ENCODE assay signal across 16 cellular contexts in genomic region chr1:7233646-7234470, GRCh38.
A peak's percentile ranks its signal among the peaks of the same experiment; 100 is the strongest.
DNase-seq lines count a peak whose midpoint lies in the region; ATAC-seq, FAIRE-seq and TF ChIP-seq lines count a peak whose summit lies in the region.
"Had no signal": no experiment of that assay in that cellular context is flagged by ENCODE, and none has a peak within 500 bp of the region (broad histone marks: within the 10 kb centered on the region; RNA-seq: fewer than 3 reads in every experiment).

No MANE protein-coding gene starts in this region.

- intact Hi-C loops in left ventricle myocardium inferior (cut with micrococcal nuclease) (no loop called here), kidney (cut with DNase I) (no loop called here)

- H3K36me3 ChIP-seq in right atrium auricular region: no peaks in the 10 kb centered on the region
- H3K36me3 ChIP-seq in left ventricle myocardium inferior: no peaks in the 10 kb centered on the region
- no peaks in the 10 kb centered on the region for H3K36me3 ChIP-seq in kidney (ENCODE audit: control insufficient read depth in 1 of 2, insufficient read depth in 2 of 2, low read length in 2 of 2)
- H3K36me3 ChIP-seq: BLaER1 treated with 17β-estradiol and CSF1 and Interleukin-3, amounts not matched to agents 10 nM and 100 nM had no signal

- no peak overlapping the region for H3K27ac ChIP-seq in right atrium auricular region
- no peak overlapping the region for H3K27ac ChIP-seq in left ventricle myocardium inferior (replicated peaks)
- no peak overlapping the region for H3K27ac ChIP-seq in kidney (ENCODE audit: low read depth in 2 of 2, low read length in 2 of 2)
- H3K27ac ChIP-seq: BLaER1 treated with 17β-estradiol and CSF1 and Interleukin-3, amounts not matched to agents 10 nM and 100 nM; GM23248; HL-60 had no signal

- H3K4me1 ChIP-seq in right atrium auricular region: no peaks in the 10 kb centered on the region
- no peaks in the 10 kb centered on the region for H3K4me1 ChIP-seq in left ventricle myocardium inferior
- no peaks in the 10 kb centered on the region for H3K4me1 ChIP-seq in kidney (ENCODE audit: control insufficient read depth in 1 of 2, insufficient read depth in 1 of 2, low read depth in 1 of 2, low read length in 2 of 2)

- TF ChIP-seq CTCF in right atrium auricular region (IDR thresholded peaks at IDR 0.05) (no peak), left ventricle myocardium inferior (IDR thresholded peaks at IDR 0.05; ENCODE audit: borderline replicate concordance) (no peak), kidney (IDR thresholded peaks at IDR 0.05; ENCODE audit: borderline replicate concordance, extremely low read depth, insufficient read depth) (no peak)

- no peak for ATAC-seq in HG02973 (IDR thresholded peaks at IDR 0.05; ENCODE audit: unreplicated experiment)

- no peaks in the 10 kb centered on the region for H3K27me3 ChIP-seq in right atrium auricular region
- H3K27me3 ChIP-seq in left ventricle myocardium inferior (ENCODE audit: low read depth): no peaks in the 10 kb centered on the region
- H3K27me3 ChIP-seq: BLaER1 treated with 17β-estradiol and CSF1 and Interleukin-3, amounts not matched to agents 10 nM and 100 nM had no signal

- FAIRE-seq in kidney (lab: Jason Lieb, UNC): no peak
- FAIRE-seq: GM18507 had no signal

- peak; percentile 30 for DNase-seq in right atrium auricular region (ENCODE audit: low spot score)
- no peak for DNase-seq in left ventricle myocardium inferior
- peak; percentile 22 for DNase-seq in islet precursor cell
- peak; percentile 4 for DNase-seq in retina
- DNase-seq in kidney: no peak
- no peak for DNase-seq in EL
- no peak for DNase-seq in effector CD8-positive, alpha-beta T cell (lab: John Stamatoyannopoulos, UW)
- DNase-seq: ACHN; CD4-positive, CD25-positive, alpha-beta regulatory T cell; DMS53; GM23248; H7 had no signal

- no peaks in the 10 kb centered on the region for H3K9me3 ChIP-seq in right atrium auricular region
- H3K9me3 ChIP-seq in left ventricle myocardium inferior (replicated peaks): no peaks in the 10 kb centered on the region
- no peaks in the 10 kb centered on the region for H3K9me3 ChIP-seq in kidney (ENCODE audit: control insufficient read depth in 1 of 2, low read length in 2 of 2)
- H3K9me3 ChIP-seq: BLaER1 treated with 17β-estradiol and CSF1 and Interleukin-3, amounts not matched to agents 10 nM and 100 nM had no signal

- H3K4me3 ChIP-seq in right atrium auricular region (no peak overlapping the region), left ventricle myocardium inferior (no peak overlapping the region), kidney (ENCODE audit: low read length in 2 of 2) (no peak overlapping the region)
- H3K4me3 ChIP-seq: BLaER1 treated with 17β-estradiol and CSF1 and Interleukin-3, amounts not matched to agents 10 nM and 100 nM; GM23248 had no signal

- no peak overlapping the region for H3K9ac ChIP-seq in kidney (ENCODE audit: low read length in 2 of 2)
- H3K9ac ChIP-seq: BLaER1 treated with 17β-estradiol and CSF1 and Interleukin-3, amounts not matched to agents 10 nM and 100 nM; GM23248 had no signal

Comparison
In these comparisons a context has a peak if more than half of its experiments do, and no peak if none do; other contexts are left out.
1. DNase-seq: peak in right atrium auricular region (single experiment), islet precursor cell (single experiment) and retina (single experiment); none in left ventricle myocardium inferior (single experiment), kidney (single experiment), EL (single experiment) and effector CD8-positive, alpha-beta T cell (single experiment).